28 cellular contexts compared by ENCODE assay signal in genomic region chr10:130637271-130637670, GRCh38.
"Had no signal": no experiment of that assay in that cellular context is flagged by ENCODE, and none has a peak within 500 bp of the region (broad histone marks: within the 10 kb centered on the region; RNA-seq: fewer than 3 reads in every experiment).

No MANE protein-coding gene starts in this region.

- ATAC-seq: activated CD8-positive, alpha-beta T cell treated with anti-CD3 and anti-CD28 coated beads for 36 hours; activated T-cell treated with anti-CD3 and anti-CD28 coated beads, Interleukin-2, amount 50 U/mL, for 72 hours; activated T-helper 17 cell treated with anti-CD3 and anti-CD28 coated beads, Interleukin-2, amount 50 U/mL, for 72 hours; Panc1 had no signal

- H3K36me3 ChIP-seq: brain microvascular endothelial cell, cardiac muscle cell, SJSA1 had no signal

- H3K4me1 ChIP-seq: SJSA1 had no signal

- H3K4me3 ChIP-seq: cardiac muscle cell, SJSA1 had no signal

- H3K27ac Mint-ChIP-seq: activated CD4-positive, alpha-beta T cell treated with anti-CD3 and anti-CD28 coated beads, Interleukin-2, amount 10 ng/mL, durations not matched to agents 24 days and 14 days; activated CD8-positive, alpha-beta T cell treated with anti-CD3 and anti-CD28 coated beads for 36 hours; activated naive CD8-positive, alpha-beta T cell treated with anti-CD3 and anti-CD28 coated beads for 36 hours; activated T-cell treated with anti-CD3 and anti-CD28 coated beads, Interleukin-2, amount 50 U/mL, for 72 hours; activated T-helper 17 cell treated with anti-CD3 and anti-CD28 coated beads, Interleukin-2, amount 50 U/mL, for 72 hours; T-helper 1 cell treated with Interleukin-12 subunit alpha and Interleukin-12 subunit beta and Interleukin-4 antibody, amounts not matched to agents 30 μg/mL and 1 μg/mL, for 36 hours; T-helper 2 cell treated with Interferon-gamma antibody and Interleukin-4, amounts not matched to agents 5 μg/mL and 100 μg/mL, for 36 hours had no signal

- H3K4me3 Mint-ChIP-seq: activated CD4-positive, alpha-beta T cell treated with anti-CD3 and anti-CD28 coated beads, Interleukin-2, amount 10 ng/mL, durations not matched to agents 24 days and 14 days; activated CD8-positive, alpha-beta T cell treated with anti-CD3 and anti-CD28 coated beads for 36 hours; activated naive CD8-positive, alpha-beta T cell treated with anti-CD3 and anti-CD28 coated beads for 36 hours; activated T-cell treated with anti-CD3 and anti-CD28 coated beads, Interleukin-2, amount 50 U/mL, for 72 hours; activated T-helper 17 cell treated with anti-CD3 and anti-CD28 coated beads, Interleukin-2, amount 50 U/mL, for 72 hours; central memory CD8-positive, alpha-beta T cell; T-helper 1 cell treated with Interleukin-12 subunit alpha and Interleukin-12 subunit beta and Interleukin-4 antibody, amounts not matched to agents 30 μg/mL and 1 μg/mL, for 36 hours; T-helper 2 cell treated with Interferon-gamma antibody and Interleukin-4, amounts not matched to agents 5 μg/mL and 100 μg/mL, for 36 hours had no signal

- H3K27ac ChIP-seq: brain microvascular endothelial cell, cardiac muscle cell, KMS-11, SJSA1 had no signal

- H3K9ac ChIP-seq: KMS-11, SK-N-SH had no signal

- H3K36me3 Mint-ChIP-seq: activated naive CD8-positive, alpha-beta T cell treated with anti-CD3 and anti-CD28 coated beads for 36 hours had no signal

- H3K27me3 ChIP-seq: brain microvascular endothelial cell, cardiac muscle cell, SJSA1 had no signal

- H3K9me3 Mint-ChIP-seq: activated CD8-positive, alpha-beta T cell treated with anti-CD3 and anti-CD28 coated beads for 36 hours had no signal

- H3K9me3 ChIP-seq: SK-N-SH had no signal

- DNase-seq: activated CD4-positive, alpha-beta T cell treated with anti-CD3 and anti-CD28 coated beads, Interleukin-2, amount 10 ng/mL, durations not matched to agents 24 days and 14 days; activated CD4-positive, alpha-beta T cell treated with anti-CD3 and anti-CD28 coated beads, Interleukin-2, amount 50 U/mL, for 4 hours; activated CD8-positive, alpha-beta T cell treated with anti-CD3 and anti-CD28 coated beads for 36 hours; activated effector memory CD4-positive, alpha-beta T cell treated with anti-CD3 and anti-CD28 coated beads, Interleukin-2, amount 50 U/mL, for 16 hours; activated naive CD4-positive, alpha-beta T cell; activated naive CD4-positive, alpha-beta T cell treated with anti-CD3 and anti-CD28 coated beads, Interleukin-2, amount 50 U/mL, for 16 hours; activated naive CD8-positive, alpha-beta T cell treated with anti-CD3 and anti-CD28 coated beads for 36 hours; activated T-cell treated with anti-CD3 and anti-CD28 coated beads, Interleukin-2, amount 50 U/mL, for 1 hour; activated T-cell treated with anti-CD3 and anti-CD28 coated beads, Interleukin-2, amount 50 U/mL, for 72 hours; amniotic stem cell; aorta; brain microvascular endothelial cell; NCI-H1105; NCI-H1417 treated with DMSO at 0.1 percent for 48 hours; NCI-H187 treated with DMSO at 0.1 percent for 48 hours; NCI-H2081 treated with DMSO at 0.1 percent for 48 hours; NCI-H345; NCI-H524 treated with DMSO at 0.1 percent for 48 hours; SHP77 treated with DMSO at 0.1 percent for 48 hours; SK-N-SH had no signal

- H3K4me1 Mint-ChIP-seq: activated naive CD8-positive, alpha-beta T cell treated with anti-CD3 and anti-CD28 coated beads for 36 hours; activated T-helper 17 cell treated with anti-CD3 and anti-CD28 coated beads, Interleukin-2, amount 50 U/mL, for 72 hours; central memory CD8-positive, alpha-beta T cell had no signal
